ENCODE assay signal across 15 cellular contexts in the genomic region with DNA sequence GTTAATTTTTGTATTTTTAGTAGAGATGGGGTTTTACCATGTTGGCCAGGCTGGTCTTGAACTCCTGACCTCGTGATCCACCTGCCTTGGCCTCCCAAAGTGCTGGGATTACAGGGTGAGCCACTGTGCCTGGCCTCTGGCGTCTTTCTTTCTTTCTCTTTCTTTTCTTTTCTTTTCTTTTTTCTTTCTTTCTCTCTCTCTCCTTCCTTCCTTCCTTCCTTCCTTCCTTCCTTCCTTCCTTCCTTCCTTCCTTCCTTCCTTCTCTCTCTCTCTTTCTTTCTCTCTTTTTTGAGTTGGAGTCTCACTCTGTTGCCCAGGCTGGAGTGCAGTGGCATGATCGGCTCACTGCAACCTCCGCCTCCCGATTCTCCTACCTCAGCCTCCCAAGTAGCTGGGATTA. TPM values are rescaled to one million over a fixed set of nuclear protein-coding genes. Genes with fewer than 3 reads are reported as not detected.
"Had no signal": no experiment of that assay in that cellular context is flagged by ENCODE, and none has a peak within 500 bp of the region (broad histone marks: within the 10 kb centered on the region; RNA-seq: fewer than 3 reads in every experiment).

No MANE protein-coding gene starts in this region.

RNA-seq across cellular contexts. Expression of a gene that starts 20.5 kb away (rescaled TPM):
- total RNA-seq: activated naive CD4-positive, alpha-beta T cell treated with anti-CD3 and anti-CD28 coated beads for 36 hours; activated T-helper 1 cell treated with anti-CD3 and anti-CD28 coated beads, Interleukin-12 subunit alpha, Interleukin-12 subunit beta, Interleukin-2, Interleukin-4 antibody, amounts not matched to agents 30 ng/mL and 10 ng/mL and 1 ng/mL, durations not matched to agents 14 hours and 24 hours and 36 hours; activated T-helper 17 cell treated with anti-CD3 and anti-CD28 coated beads, Interleukin-2, amount 50 U/mL, for 72 hours; activated T-helper 2 cell treated with anti-CD3 and anti-CD28 coated beads, Interferon-gamma antibody, Interleukin-2, Interleukin-4, amounts not matched to agents 10 μg/mL and 5 μg/mL and 100 μg/mL, durations not matched to agents 14 hours and 24 hours and 36 hours; astrocyte; bronchial epithelial cell; cardiac septum had no signal
- polyA plus RNA-seq: aorta had no signal

RNA-seq across cellular contexts. Expression of a gene that starts 30.1 kb away (rescaled TPM):
- total RNA-seq: activated T-helper 1 cell treated with anti-CD3 and anti-CD28 coated beads, Interleukin-12 subunit alpha, Interleukin-12 subunit beta, Interleukin-2, Interleukin-4 antibody, amounts not matched to agents 30 ng/mL and 10 ng/mL and 1 ng/mL, durations not matched to agents 14 hours and 24 hours and 36 hours; activated T-helper 17 cell treated with anti-CD3 and anti-CD28 coated beads, Interleukin-2, amount 50 U/mL, for 72 hours; activated T-helper 2 cell treated with anti-CD3 and anti-CD28 coated beads, Interferon-gamma antibody, Interleukin-2, Interleukin-4, amounts not matched to agents 10 μg/mL and 5 μg/mL and 100 μg/mL, durations not matched to agents 14 hours and 24 hours and 36 hours; aorta; ascending aorta; astrocyte; body of pancreas; breast epithelium; bronchial epithelial cell had no signal
- polyA plus RNA-seq: aorta had no signal

RNA-seq across cellular contexts. Expression of a gene that starts 50.9 kb away (rescaled TPM):
- total RNA-seq: activated naive CD4-positive, alpha-beta T cell treated with anti-CD3 and anti-CD28 coated beads for 36 hours; activated naive CD4-positive, alpha-beta T cell treated with anti-CD3 and anti-CD28 coated beads, Interleukin-2, amount 50 U/mL, for 72 hours; activated naive CD8-positive, alpha-beta T cell treated with anti-CD3 and anti-CD28 coated beads for 36 hours; activated naive CD8-positive, alpha-beta T cell treated with anti-CD3 and anti-CD28 coated beads, Interleukin-2, amount 10 ng/mL, durations not matched to agents 7 days and 5 days; activated T-cell treated with anti-CD3 and anti-CD28 coated beads, Interleukin-2, amount 50 U/mL, for 4 hours; activated T-helper 17 cell treated with anti-CD3 and anti-CD28 coated beads, Interleukin-2, amount 50 U/mL, for 72 hours; activated T-helper 2 cell treated with anti-CD3 and anti-CD28 coated beads, Interferon-gamma antibody, Interleukin-2, Interleukin-4, amounts not matched to agents 10 μg/mL and 5 μg/mL and 100 μg/mL, durations not matched to agents 14 hours and 24 hours and 36 hours; astrocyte; bronchial epithelial cell had no signal
